Comparison of ENCODE assay signal across 1 cellular context in the genomic region with DNA sequence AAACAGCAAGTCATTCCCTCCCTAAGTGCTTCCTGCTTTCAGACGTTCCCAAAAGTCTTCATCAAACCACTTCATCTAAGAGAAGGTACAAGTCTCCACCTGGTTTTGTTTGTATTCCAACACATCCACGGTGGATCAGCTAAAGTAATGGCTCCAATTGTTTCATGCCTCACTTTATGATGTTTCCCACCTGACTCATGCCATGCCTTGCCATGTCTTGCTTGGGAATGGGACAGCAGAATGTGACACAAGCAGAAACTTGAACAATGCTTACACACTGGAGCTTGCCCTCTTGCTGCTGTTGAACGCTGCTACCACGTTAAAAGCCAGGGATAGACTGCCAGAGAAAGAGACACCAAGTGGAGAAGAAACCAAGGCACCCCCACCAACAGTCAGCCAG.
TF ChIP-seq lines count a peak whose summit lies in the region.

No MANE protein-coding gene starts in this region.

TF ChIP-seq in HepG2, 621 proteins besides CTCF, POLR2A, EP300 and RAD21:
- TF ChIP-seq ZNF629 (CRISPR knock-in tag; conservative IDR thresholded peaks at IDR 0.05) (peak; percentile 49; the same call in 1 of the 2 replicates), ZNF10 (CRISPR knock-in tag; IDR thresholded peaks at IDR 0.05; ENCODE audit: borderline replicate concordance, low read depth) (no peak)
